8 cellular contexts compared by ENCODE assay signal in the genomic region with DNA sequence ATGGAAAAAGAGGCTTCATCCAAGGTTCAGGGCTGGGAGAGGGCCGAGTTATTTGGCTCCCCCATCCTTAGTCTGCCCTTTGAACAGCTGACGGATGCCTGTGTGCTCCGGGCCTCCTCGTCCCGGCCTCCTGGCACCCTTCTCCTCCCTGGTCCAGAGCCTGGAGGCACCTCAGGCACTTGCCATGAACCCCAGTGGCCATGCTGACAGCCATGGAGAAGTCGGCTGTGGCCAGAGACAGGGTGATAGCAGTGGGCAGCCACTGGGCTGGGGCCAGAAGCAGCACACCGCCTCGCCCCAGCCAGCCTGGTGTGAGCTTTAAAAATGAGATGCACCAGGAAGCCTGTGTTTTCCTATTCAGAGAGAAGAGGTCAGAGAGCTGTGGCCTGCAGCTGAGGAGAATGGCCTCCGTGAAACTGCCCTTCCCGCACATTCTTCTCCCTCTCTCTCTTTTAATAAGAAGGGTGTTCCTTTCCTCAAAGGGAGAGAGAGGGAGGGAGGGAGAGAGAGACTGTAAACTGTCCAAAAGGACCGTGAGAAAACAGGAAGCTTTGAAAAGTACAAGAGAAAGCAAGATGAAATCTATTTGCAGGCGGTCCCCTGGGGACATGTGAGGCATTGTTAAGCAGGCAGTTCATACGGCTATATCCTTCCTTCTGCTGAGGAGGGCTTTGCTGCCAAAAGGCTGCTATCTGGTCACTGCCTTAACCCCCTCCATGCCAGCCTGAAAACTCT. TPM values are rescaled to one million over a fixed set of nuclear protein-coding genes. Genes with fewer than 3 reads are reported as not detected.
DNase-seq lines count a peak whose midpoint lies in the region; ATAC-seq and TF ChIP-seq lines count a peak whose summit lies in the region.

No MANE protein-coding gene starts in this region.

- peak overlapping the region; percentile 87 to 98 for H3K27ac ChIP-seq in SK-N-SH (ENCODE audit: low read depth in 2 of 2, low read length in 1 of 2)

- H3K4me1 Mint-ChIP-seq in activated CD4-positive, alpha-beta T cell treated with anti-CD3 and anti-CD28 coated beads, Interleukin-2, amount 10 ng/mL, durations not matched to agents 7 days and 5 days, result no peaks in the 10 kb centered on the region

- peak; percentile 41 for DNase-seq in SK-N-SH
- DNase-seq in germinal center (ENCODE audit: low spot score), result peak; percentile 41
- DNase-seq in renal cortical epithelial cell (ENCODE audit: low read depth), result peak; percentile 61
- DNase-seq in NCI-H526 (lab: John Stamatoyannopoulos, UW), result no peak
- no peak for DNase-seq in CD1c-positive myeloid dendritic cell (ENCODE audit: extremely low spot score)
- no peak for DNase-seq in activated CD4-positive, alpha-beta T cell treated with anti-CD3 and anti-CD28 coated beads, Interleukin-2, amount 10 ng/mL, durations not matched to agents 7 days and 5 days

- H3K4me3 ChIP-seq in SK-N-SH (ENCODE audit: low read depth in 2 of 2, low read length in 1 of 2), result no peak overlapping the region

- H2AFZ ChIP-seq in SK-N-SH (ENCODE audit: low read depth), result peak overlapping the region; percentile 72; the same call in 1 of the 2 replicates

- no peak for TF ChIP-seq CTCF in SK-N-SH (IDR thresholded peaks at IDR 0.05)

- no peaks in the 10 kb centered on the region for H3K36me3 ChIP-seq in SK-N-SH (replicated peaks in 1 of 2; ENCODE audit: control insufficient read depth in 1 of 2, insufficient read depth in 2 of 2, low read length in 1 of 2)

- CTCF ChIA-PET in SK-N-SH (lab: Yijun Ruan, JAX), result no interaction called here
- CTCF ChIA-PET in activated CD4-positive, alpha-beta T cell treated with anti-CD3 and anti-CD28 coated beads, Interleukin-2, amount 10 ng/mL, durations not matched to agents 7 days and 5 days (lab: Charles Lee), result no interaction called here

- H4K20me1 ChIP-seq in SK-N-SH (ENCODE audit: insufficient read depth), result no peaks in the 10 kb centered on the region

- peaks cover 14 to 23% of the 10 kb centered on the region in 2 experiments; a peak in 3 of 4 replicates for H3K4me1 ChIP-seq in SK-N-SH (ENCODE audit: control insufficient read depth in 1 of 2, insufficient read depth in 2 of 2, low read depth in 1 of 2, low read length in 1 of 2)

- peak overlapping the region; percentile 36; the same call in 1 of the 2 replicates for H3K4me2 ChIP-seq in SK-N-SH

- H3K79me2 ChIP-seq in SK-N-SH (ENCODE audit: insufficient read depth), result no peaks in the 10 kb centered on the region

- ATAC-seq in GM18867 (IDR thresholded peaks at IDR 0.05; ENCODE audit: unreplicated experiment) (peak; percentile 78), HG02885 (IDR thresholded peaks at IDR 0.05; ENCODE audit: poor library complexity, unreplicated experiment) (peak; percentile 88)

- no peaks in the 10 kb centered on the region for H3K36me3 Mint-ChIP-seq in activated CD4-positive, alpha-beta T cell treated with anti-CD3 and anti-CD28 coated beads, Interleukin-2, amount 10 ng/mL, durations not matched to agents 7 days and 5 days (ENCODE audit: low read depth)

- H3K4me3 Mint-ChIP-seq in activated CD4-positive, alpha-beta T cell treated with anti-CD3 and anti-CD28 coated beads, Interleukin-2, amount 10 ng/mL, durations not matched to agents 7 days and 5 days, result no peak overlapping the region

- H3K9me3 Mint-ChIP-seq in activated CD4-positive, alpha-beta T cell treated with anti-CD3 and anti-CD28 coated beads, Interleukin-2, amount 10 ng/mL, durations not matched to agents 7 days and 5 days, result no peaks in the 10 kb centered on the region

- H3K9me2 ChIP-seq in SK-N-SH, result no peaks in the 10 kb centered on the region

- no peaks in the 10 kb centered on the region for H3K27me3 Mint-ChIP-seq in activated CD4-positive, alpha-beta T cell treated with anti-CD3 and anti-CD28 coated beads, Interleukin-2, amount 10 ng/mL, durations not matched to agents 7 days and 5 days

- H3K27ac Mint-ChIP-seq in activated CD4-positive, alpha-beta T cell treated with anti-CD3 and anti-CD28 coated beads, Interleukin-2, amount 10 ng/mL, durations not matched to agents 7 days and 5 days, result no peak overlapping the region

- 70% methylated on average over 13 of the region's 13 CpGs for WGBS in SK-N-SH (ENCODE audit: low lambda C conversion rate)

- no peak for TF ChIP-seq EP300 in SK-N-SH (IDR thresholded peaks at IDR 0.05; ENCODE audit: borderline replicate concordance in 1 of 2, low read depth in 1 of 2, low read length in 1 of 2)

- peak overlapping the region; percentile 46; the same call in 1 of the 2 replicates for H3K9ac ChIP-seq in SK-N-SH

- TF ChIP-seq RAD21 in SK-N-SH (IDR thresholded peaks at IDR 0.05; ENCODE audit: low read length), result no peak

- H3K27me3 ChIP-seq in SK-N-SH (ENCODE audit: insufficient read depth), result no peaks in the 10 kb centered on the region

- POLR2A ChIA-PET in SK-N-SH (lab: Yijun Ruan, JAX), result no interaction called here
- POLR2A ChIA-PET in activated CD4-positive, alpha-beta T cell treated with anti-CD3 and anti-CD28 coated beads, Interleukin-2, amount 10 ng/mL, durations not matched to agents 7 days and 5 days (lab: Charles Lee), result no interaction called here

- peaks cover 28% of the 10 kb centered on the region for H3F3A ChIP-seq in SK-N-SH (replicated peaks; ENCODE audit: insufficient read depth)

- H3K9me3 ChIP-seq in SK-N-SH, result no peaks in the 10 kb centered on the region

TF ChIP-seq in SK-N-SH, 30 proteins besides CTCF, POLR2A, EP300 and RAD21:
- no peak for TF ChIP-seq GABPA (IDR thresholded peaks at IDR 0.05; ENCODE audit: low read depth)

RNA-seq across cellular contexts. Expression of gene ZNF366, which starts 55.3 kb away (rescaled TPM):
- polyA plus RNA-seq in SK-N-SH (2012; rRNA removed), result not detected in 2 replicates
- not detected in 2 replicates for polyA plus RNA-seq in SK-N-SH (2012; cell fraction: cytosol; rRNA removed)
- polyA plus RNA-seq in SK-N-SH (2012; cell fraction: nucleus; rRNA removed), result not detected in 2 replicates
- total RNA-seq in renal cortical epithelial cell, result 0.05 TPM in 1 of 2 replicates, not detected in the other
- not detected for total RNA-seq in activated CD4-positive, alpha-beta T cell treated with anti-CD3 and anti-CD28 coated beads, Interleukin-2, amount 10 ng/mL, durations not matched to agents 7 days and 5 days

Comparison
In these comparisons a context has a peak if more than half of its experiments do, and no peak if none do; other contexts are left out.
1. DNase-seq: peak in SK-N-SH (single experiment), germinal center (single experiment) and renal cortical epithelial cell (single experiment); none in NCI-H526 (0 of 2), CD1c-positive myeloid dendritic cell (single experiment) and activated CD4-positive, alpha-beta T cell treated with anti-CD3 and anti-CD28 coated beads, Interleukin-2, amount 10 ng/mL, durations not matched to agents 7 days and 5 days (single experiment).